ENCODE assay signal across 9 cellular contexts in genomic region chr1:160193091-160193819, GRCh38. TPM values are rescaled to one million over a fixed set of nuclear protein-coding genes. Genes with fewer than 3 reads are reported as not detected.
A peak's percentile ranks its signal among the peaks of the same experiment; 100 is the strongest.
DNase-seq lines count a peak whose midpoint lies in the region; ATAC-seq, FAIRE-seq and TF ChIP-seq lines count a peak whose summit lies in the region.
"Had no signal": no experiment of that assay in that cellular context is flagged by ENCODE, and none has a peak within 500 bp of the region (broad histone marks: within the 10 kb centered on the region; RNA-seq: fewer than 3 reads in every experiment).

No MANE protein-coding gene starts in this region.

- CTCF ChIA-PET in Caco-2 (lab: Charles Lee) = interaction anchor here (0.6 to 3.5 kb wide), 28 partner anchors 9 to 248 kb away, joined by 3 to 106 read pairs (median 5); partner anchors contain the start of genes DCAF8, IGSF8, IGSF9 and PEA15
- CTCF ChIA-PET in HCT116 (lab: Charles Lee) = interaction anchor here (0.6 to 1.8 kb wide), 42 partner anchors 9 to 482 kb away, joined by 3 to 39 read pairs (median 4); partner anchors contain the start of genes DCAF8, PEX19 and SLAMF1
- CTCF ChIA-PET in K562 (lab: Yijun Ruan, JAX; ENCODE audit: low intra/inter-chr PET ratio) = interaction anchor here (0.6 to 2.4 kb wide), 8 partner anchors 23 to 499 kb away, joined by 3 to 13 read pairs (median 6); no protein-coding TSS in a partner anchor

- no peaks in the 10 kb centered on the region for H3K27me3 Mint-ChIP-seq in Caco-2 (ENCODE audit: insufficient read depth, unreplicated experiment)

- intact Hi-C loops in Caco-2 (cut with micrococcal nuclease; ENCODE audit: unreplicated experiment) (loop anchor here (1.0 to 2.0 kb wide), 6 partner anchors 26 to 183 kb away; no protein-coding TSS in a partner anchor), HCT116 (cut with micrococcal nuclease) (loop anchor here (1.0 to 5.0 kb wide), 5 partner anchors 26 to 223 kb away; no protein-coding TSS in a partner anchor), K562 (cut with micrococcal nuclease) (loop anchor here (1.0 to 10.0 kb wide), 5 partner anchors 59 to 412 kb away; no protein-coding TSS in a partner anchor), sciatic nerve (cut with DNase I) (no loop called here)

- H3K4me1 ChIP-seq in Caco-2 = peaks cover 17% of the 10 kb centered on the region
- peaks cover 3 to 4% of the 10 kb centered on the region in 2 experiments; a peak in 2 of 4 replicates for H3K4me1 ChIP-seq in HCT116 (ENCODE audit: control insufficient read depth in 1 of 2, insufficient read depth in 2 of 2, low read length in 2 of 2)
- H3K4me1 ChIP-seq in K562 (replicated peaks in 1 of 2; ENCODE audit: control insufficient read depth in 2 of 2, insufficient read depth in 2 of 2, low read length in 2 of 2) = peaks cover 4 to 10% of the 10 kb centered on the region in 2 experiments

- RAD21 ChIA-PET in HCT116 (lab: Charles Lee; ENCODE audit: low non-redundant PET in 1 of 2, low total read pairs in 2 of 2, uncharacterized antibody in 2 of 2, unreplicated experiment in 2 of 2) = interaction anchor here (0.6 to 1.6 kb wide), 10 partner anchors 26 to 183 kb away, joined by 3 to 8 read pairs (median 6); no protein-coding TSS in a partner anchor

- no TSS peak for BruUV-seq in Caco-2 (replicated peaks; lab: Mats Ljungman, UMichigan)
- BruUV-seq in HCT116 (replicated peaks; lab: Mats Ljungman, UMichigan) = no TSS peak
- no TSS peak for BruUV-seq in K562 (replicated peaks; lab: Mats Ljungman, UMichigan)

- no peaks in the 10 kb centered on the region for H3K36me3 Mint-ChIP-seq in Caco-2 (ENCODE audit: insufficient read depth, unreplicated experiment)

- TF ChIP-seq RAD21 in HCT116 (IDR thresholded peaks at IDR 0.05; ENCODE audit: low read depth) = peak; percentile 96
- peak; percentile 92 to 95 for TF ChIP-seq RAD21 in K562 (CRISPR knock-in tag; conservative IDR thresholded peaks at IDR 0.05 in 1 of 2, IDR thresholded peaks at IDR 0.05 in 1 of 2)

- TF ChIP-seq CTCF in Caco-2 (IDR thresholded peaks at IDR 0.05; ENCODE audit: insufficient read depth in 1 of 2, low read depth in 1 of 2, low read length in 1 of 2, severe bottlenecking in 1 of 2, unreplicated experiment in 1 of 2) = peak; percentile 86 to 91
- TF ChIP-seq CTCF in HCT116 (IDR thresholded peaks at IDR 0.05 in 2 of 3, conservative IDR thresholded peaks at IDR 0.05 in 1 of 3; ENCODE audit: borderline replicate concordance in 1 of 3, insufficient read depth in 1 of 3, low read depth in 2 of 3, low read length in 2 of 3) = peak; percentile 92 to 97 (median 96)
- peak; percentile 93 to 96 (median 95) for TF ChIP-seq CTCF in K562 (IDR thresholded peaks at IDR 0.05 in 2 of 3, conservative IDR thresholded peaks at IDR 0.05 in 1 of 3; ENCODE audit: insufficient read depth in 2 of 3, low read depth in 1 of 3, low read length in 3 of 3)

- ATAC-seq in HCT116 = peak; percentile 94
- ATAC-seq in K562 = peak; percentile 92
- ATAC-seq in sciatic nerve = peak; percentile 93

- H3K4me1 Mint-ChIP-seq in Caco-2 (ENCODE audit: low read depth, unreplicated experiment) = no peaks in the 10 kb centered on the region

- H3K79me2 ChIP-seq in HCT116 (ENCODE audit: insufficient read depth, low read length) = no peaks in the 10 kb centered on the region
- H3K79me2 ChIP-seq in K562 (ENCODE audit: control insufficient read depth, insufficient read depth, low read length) = no peaks in the 10 kb centered on the region

- H3K27ac ChIP-seq in HCT116 (ENCODE audit: low read depth, low read length) (no peak overlapping the region), K562 (ENCODE audit: extremely low read depth, low read depth, low read length) (peak overlapping the region; percentile 22; the same call in 2 of the 3 replicates)

- 14% methylated on average over 16 of the region's 16 CpGs for WGBS in K562 (ENCODE audit: insufficient coverage, low coverage, missing lambda C conversion rate)

- no peaks in the 10 kb centered on the region for H3K9me3 Mint-ChIP-seq in Caco-2 (ENCODE audit: unreplicated experiment)

- TF ChIP-seq POLR2A in HCT116 (IDR thresholded peaks at IDR 0.05; ENCODE audit: borderline replicate concordance, extremely low read depth, insufficient read depth, insufficient read length) (no peak), K562 (conservative IDR thresholded peaks at IDR 0.05) (no peak)

- no peaks in the 10 kb centered on the region for H3K27me3 ChIP-seq in Caco-2 (replicated peaks; ENCODE audit: control insufficient read depth, insufficient read depth, low read length)
- H3K27me3 ChIP-seq in HCT116 (ENCODE audit: insufficient read depth, low read length) = no peaks in the 10 kb centered on the region
- H3K27me3 ChIP-seq in K562 (ENCODE audit: control insufficient read depth in 2 of 2, insufficient read depth in 2 of 2, low read length in 2 of 2) = peaks cover 16 to 38% of the 10 kb centered on the region in 2 experiments; a peak in 4 of 5 replicates

- H3K9me1 ChIP-seq in K562 (ENCODE audit: control insufficient read depth, insufficient read depth, low read length) = no peaks in the 10 kb centered on the region

- FAIRE-seq in TTC549 (lab: Jason Lieb, UNC) (peak; percentile 68), K562 (lab: Jason Lieb, UNC) (peak; percentile 93)

- POLR2A ChIA-PET in Caco-2 (lab: Charles Lee) = no interaction called here
- POLR2A ChIA-PET in HCT116 (lab: Charles Lee) = interaction anchor here (0.6 to 0.7 kb wide), 2 partner anchors 11 to 59 kb away, joined by 3 to 4 read pairs; no protein-coding TSS in a partner anchor
- POLR2A ChIA-PET in K562 (lab: Yijun Ruan, JAX) = interaction anchor here (0.7 to 1.6 kb wide), 4 partner anchors 24 to 183 kb away, joined by 3 to 9 read pairs (median 4); no protein-coding TSS in a partner anchor

- no peak overlapping the region for H3K4me3 Mint-ChIP-seq in Caco-2 (ENCODE audit: unreplicated experiment)

- TF ChIP-seq EP300 in K562 (IDR thresholded peaks at IDR 0.05; ENCODE audit: low read length) = no peak

- in situ Hi-C loops in K562 (cut with MboI) = no loop called here

- no peaks in the 10 kb centered on the region for H3K9me2 ChIP-seq in HCT116 (ENCODE audit: insufficient read depth)

- H3K27ac Mint-ChIP-seq in Caco-2 (ENCODE audit: unreplicated experiment) = no peak overlapping the region

- no peaks in the 10 kb centered on the region for H3K9me3 ChIP-seq in Caco-2
- no peaks in the 10 kb centered on the region for H3K9me3 ChIP-seq in HCT116 (ENCODE audit: control insufficient read depth in 1 of 2, insufficient read depth in 1 of 2, low read depth in 1 of 2, low read length in 2 of 2)
- H3K9me3 ChIP-seq in K562 (replicated peaks; ENCODE audit: control insufficient read depth, insufficient read depth, low read depth, low read length) = no peaks in the 10 kb centered on the region

- H2AFZ ChIP-seq in HCT116 (ENCODE audit: low read depth, low read length, poor library complexity, severe bottlenecking) = peak overlapping the region; percentile 58
- peak overlapping the region; percentile 83 for H2AFZ ChIP-seq in K562 (ENCODE audit: low read depth, low read length)

- DNase-seq in Caco-2 (peak; percentile 83 to 90), HCT116 (ENCODE audit: low read depth, low spot score) (peak; percentile 68), NCI-H2081 treated with DMSO at 0.1 percent for 48 hours (lab: John Stamatoyannopoulos, UW) (peak; percentile 28), K562 (ENCODE audit: extremely low read depth in 1 of 4, low spot score in 3 of 4) (peak; percentile 81 to 90 (median 84)), iPS DF 19.7 (ENCODE audit: low read depth, low spot score) (peak; percentile 74), sciatic nerve (ENCODE audit: low spot score) (peak; percentile 94), 8988T (no peak)

- peak overlapping the region; percentile 28 for H3K4me2 ChIP-seq in HCT116 (ENCODE audit: low read length)
- peak overlapping the region; percentile 13; the same call in 1 of the 2 replicates for H3K4me2 ChIP-seq in K562 (ENCODE audit: insufficient read depth, low read length)

- no peaks in the 10 kb centered on the region for H3K36me3 ChIP-seq in Caco-2 (ENCODE audit: control insufficient read depth, insufficient read depth, low read length)
- H3K36me3 ChIP-seq in HCT116 (ENCODE audit: control insufficient read depth in 1 of 2, insufficient read depth in 2 of 2, low read length in 2 of 2) = no peaks in the 10 kb centered on the region
- H3K36me3 ChIP-seq in K562 (ENCODE audit: control insufficient read depth, insufficient read depth, low read length) = no peaks in the 10 kb centered on the region; the same call in 2 of the 3 replicates

- no peak overlapping the region for H3K4me3 ChIP-seq in Caco-2 (ENCODE audit: low read depth, low read length)
- H3K4me3 ChIP-seq in HCT116 (replicated peaks in 1 of 2; ENCODE audit: low read depth in 1 of 2, low read length in 2 of 2) = no peak overlapping the region
- H3K4me3 ChIP-seq in K562 = no peak overlapping the region

- H4K20me1 ChIP-seq in HCT116 (ENCODE audit: insufficient read depth) (no peaks in the 10 kb centered on the region), K562 (replicated peaks; ENCODE audit: control insufficient read depth, insufficient read depth, low read length) (no peaks in the 10 kb centered on the region)

- no peak overlapping the region for H3K9ac ChIP-seq in HCT116 (ENCODE audit: low read length)
- H3K9ac ChIP-seq in K562 (ENCODE audit: insufficient read depth in 1 of 2, low read depth in 2 of 2, low read length in 2 of 2) = peak overlapping the region; percentile 8 to 83; a peak in 2 of 4 replicates

RNA-seq across cellular contexts. Expression of gene CASQ1, which starts 2.9 kb away (rescaled TPM):
- total RNA-seq in Caco-2 (2022) (not detected in 2 replicates), HCT116 (2021; ENCODE audit: unreplicated experiment) (not detected), K562 (2014; rRNA removed) (not detected in 2 replicates), K562 (2014; rRNA removed; fragmentation: Illumina TruSeq; extraction: Trizol) (not detected in 2 replicates), K562 (2015; rRNA removed; fragmentation: Illumina TruSeq; extraction: Trizol) (not detected in 2 replicates), K562 (2021) (not detected in 2 replicates), sciatic nerve (1.1 TPM)
- 0.04 TPM in 1 of 2 replicates, not detected in the other for polyA plus RNA-seq in HCT116 (2012)
- total RNA-seq in K562 (2011; cell fraction: chromatin; rRNA removed; ENCODE audit: low replicate concordance) = not detected in 2 replicates
- not detected in 2 replicates for total RNA-seq in K562 (2011; cell fraction: nucleolus; rRNA removed)
- not detected in 2 replicates for total RNA-seq in K562 (2011; cell fraction: nucleoplasm; rRNA removed)
- polyA plus RNA-seq in K562 (2011; rRNA removed) (not detected in 2 replicates), K562 (2014; fragmentation: Illumina TruSeq; extraction: Trizol) (not detected in 2 replicates), K562 (2014; fragmentation: Nextera tagmentation; extraction: Ambion mirVana) (not detected), K562 (2014; rRNA removed) (not detected in 2 replicates)
- not detected in 2 replicates for polyA plus RNA-seq in K562 (2011; cell fraction: cytosol; rRNA removed)
- not detected in 2 replicates for polyA plus RNA-seq in K562 (2011; cell fraction: nucleus; rRNA removed)
- polyA plus RNA-seq in K562 (2012) = 0.08 and 0.39 TPM in 2 replicates
- polyA minus RNA-seq in K562 (2011; rRNA and poly(A)+ RNA removed) = not detected in 2 replicates
- polyA minus RNA-seq in K562 (2011; cell fraction: cytosol; rRNA and poly(A)+ RNA removed) = not detected in 2 replicates
- polyA minus RNA-seq in K562 (2011; cell fraction: nucleus; rRNA and poly(A)+ RNA removed) = not detected in 2 replicates

RNA-seq across cellular contexts. Expression of gene PEA15, which starts 11.9 kb away (rescaled TPM):
- total RNA-seq in Caco-2 (2022) (84.9 and 85.1 TPM in 2 replicates), HCT116 (2021; ENCODE audit: unreplicated experiment) (44.0 TPM), K562 (2014; rRNA removed) (23.4 and 32.7 TPM in 2 replicates), K562 (2014; rRNA removed; fragmentation: Illumina TruSeq; extraction: Trizol) (43.0 and 43.5 TPM in 2 replicates), K562 (2015; rRNA removed; fragmentation: Illumina TruSeq; extraction: Trizol) (34.4 and 34.8 TPM in 2 replicates), K562 (2021) (32.3 and 35.4 TPM in 2 replicates), sciatic nerve (324 TPM)
- polyA plus RNA-seq in HCT116 (2012) = 62.8 and 68.8 TPM in 2 replicates
- 10.6 and 15.9 TPM in 2 replicates for total RNA-seq in K562 (2011; cell fraction: chromatin; rRNA removed; ENCODE audit: low replicate concordance)
- 10.9 and 11.2 TPM in 2 replicates for total RNA-seq in K562 (2011; cell fraction: nucleolus; rRNA removed)
- 16.1 and 27.3 TPM in 2 replicates for total RNA-seq in K562 (2011; cell fraction: nucleoplasm; rRNA removed)
- polyA plus RNA-seq in K562 (2011; rRNA removed) (78.7 and 139 TPM in 2 replicates), K562 (2014; fragmentation: Illumina TruSeq; extraction: Trizol) (155 and 175 TPM in 2 replicates), K562 (2014; fragmentation: Nextera tagmentation; extraction: Ambion mirVana) (10 to 100 TPM in 1 of 2 experiments, 1 to 10 TPM in 1; 8.2 to 11.9 TPM), K562 (2014; rRNA removed) (54.3 and 58.5 TPM in 2 replicates)
- 70.2 and 90.8 TPM in 2 replicates for polyA plus RNA-seq in K562 (2011; cell fraction: cytosol; rRNA removed)
- 36.1 and 50.9 TPM in 2 replicates for polyA plus RNA-seq in K562 (2011; cell fraction: nucleus; rRNA removed)
- polyA plus RNA-seq in K562 (2012) = 40.4 and 51.5 TPM in 2 replicates
- 35.0 and 68.8 TPM in 2 replicates for polyA minus RNA-seq in K562 (2011; rRNA and poly(A)+ RNA removed)
- 23.9 and 34.5 TPM in 2 replicates for polyA minus RNA-seq in K562 (2011; cell fraction: cytosol; rRNA and poly(A)+ RNA removed)
- 5.3 and 7.7 TPM in 2 replicates for polyA minus RNA-seq in K562 (2011; cell fraction: nucleus; rRNA and poly(A)+ RNA removed)

RNA-seq across cellular contexts. Expression of gene ATP1A4, which starts 41.9 kb away (rescaled TPM):
- total RNA-seq in Caco-2 (2022) (not detected in 2 replicates), HCT116 (2021; ENCODE audit: unreplicated experiment) (not detected), K562 (2014; rRNA removed) (not detected in 2 replicates), K562 (2014; rRNA removed; fragmentation: Illumina TruSeq; extraction: Trizol) (not detected in 2 replicates), K562 (2015; rRNA removed; fragmentation: Illumina TruSeq; extraction: Trizol) (not detected in 2 replicates), K562 (2021) (not detected in 2 replicates), sciatic nerve (1.2 TPM)
- not detected in 2 replicates for polyA plus RNA-seq in HCT116 (2012)
- total RNA-seq in K562 (2011; cell fraction: chromatin; rRNA removed; ENCODE audit: low replicate concordance) = not detected in 2 replicates
- not detected in 2 replicates for total RNA-seq in K562 (2011; cell fraction: nucleolus; rRNA removed)
- not detected in 2 replicates for total RNA-seq in K562 (2011; cell fraction: nucleoplasm; rRNA removed)
- polyA plus RNA-seq in K562 (2011; rRNA removed) (not detected in 2 replicates), K562 (2014; fragmentation: Illumina TruSeq; extraction: Trizol) (not detected in 2 replicates), K562 (2014; fragmentation: Nextera tagmentation; extraction: Ambion mirVana) (under 1 TPM in 1 of 2 experiments, not detected in 1; 0.07 TPM), K562 (2014; rRNA removed) (not detected in 2 replicates)
- polyA plus RNA-seq in K562 (2011; cell fraction: cytosol; rRNA removed) = not detected in 2 replicates
- polyA plus RNA-seq in K562 (2011; cell fraction: nucleus; rRNA removed) = not detected in 2 replicates
- polyA plus RNA-seq in K562 (2012) = 0.07 TPM in 1 of 2 replicates, not detected in the other
- polyA minus RNA-seq in K562 (2011; rRNA and poly(A)+ RNA removed) = not detected in 2 replicates
- not detected in 2 replicates for polyA minus RNA-seq in K562 (2011; cell fraction: cytosol; rRNA and poly(A)+ RNA removed)
- polyA minus RNA-seq in K562 (2011; cell fraction: nucleus; rRNA and poly(A)+ RNA removed) = not detected in 2 replicates
- total RNA-seq: T-helper 2 cell treated with Interferon-gamma antibody and Interleukin-4, amounts not matched to agents 100 ng/mL and 5 ng/mL, for 36 hours had no signal
